In genomic region chr20:21719592-21720214, GRCh38 we compare ENCODE assay signal across 2 cellular contexts.
TF ChIP-seq lines count a peak whose summit lies in the region.

No MANE protein-coding gene starts in this region.

TF ChIP-seq in GM12878, 131 proteins besides CTCF, POLR2A, EP300 and RAD21:
- TF ChIP-seq SMC3 (IDR thresholded peaks at IDR 0.05; ENCODE audit: borderline replicate concordance, low read length), result peak; percentile 64; the same call in 1 of the 2 replicates
- TF ChIP-seq, protein P1, sequence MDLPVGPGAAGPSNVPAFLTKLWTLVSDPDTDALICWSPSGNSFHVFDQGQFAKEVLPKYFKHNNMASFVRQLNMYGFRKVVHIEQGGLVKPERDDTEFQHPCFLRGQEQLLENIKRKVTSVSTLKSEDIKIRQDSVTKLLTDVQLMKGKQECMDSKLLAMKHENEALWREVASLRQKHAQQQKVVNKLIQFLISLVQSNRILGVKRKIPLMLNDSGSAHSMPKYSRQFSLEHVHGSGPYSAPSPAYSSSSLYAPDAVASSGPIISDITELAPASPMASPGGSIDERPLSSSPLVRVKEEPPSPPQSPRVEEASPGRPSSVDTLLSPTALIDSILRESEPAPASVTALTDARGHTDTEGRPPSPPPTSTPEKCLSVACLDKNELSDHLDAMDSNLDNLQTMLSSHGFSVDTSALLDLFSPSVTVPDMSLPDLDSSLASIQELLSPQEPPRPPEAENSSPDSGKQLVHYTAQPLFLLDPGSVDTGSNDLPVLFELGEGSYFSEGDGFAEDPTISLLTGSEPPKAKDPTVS (IDR thresholded peaks at IDR 0.05; ENCODE audit: low read depth, low read length), result no peak

TF ChIP-seq in HepG2, 621 proteins besides CTCF, POLR2A, EP300 and RAD21:
- TF ChIP-seq SMC3 (IDR thresholded peaks at IDR 0.05; ENCODE audit: low read length) (peak; percentile 52; the same call in 1 of the 2 replicates), STAT5B (CRISPR knock-in tag; IDR thresholded peaks at IDR 0.05) (no peak), IKZF1 (IDR thresholded peaks at IDR 0.05) (no peak), TEAD2 (CRISPR knock-in tag; IDR thresholded peaks at IDR 0.05) (no peak), STAG1 (CRISPR knock-in tag; IDR thresholded peaks at IDR 0.05) (peak; percentile 49), ZNF24 (IDR thresholded peaks at IDR 0.05) (no peak), ZNF18 (CRISPR knock-in tag; IDR thresholded peaks at IDR 0.05; ENCODE audit: insufficient replicate concordance) (no peak), SRSF1 (optimal IDR thresholded peaks at IDR 0.05; ENCODE audit: low read depth, low read length) (no peak)
